8 cellular contexts compared by ENCODE assay signal in the genomic region with DNA sequence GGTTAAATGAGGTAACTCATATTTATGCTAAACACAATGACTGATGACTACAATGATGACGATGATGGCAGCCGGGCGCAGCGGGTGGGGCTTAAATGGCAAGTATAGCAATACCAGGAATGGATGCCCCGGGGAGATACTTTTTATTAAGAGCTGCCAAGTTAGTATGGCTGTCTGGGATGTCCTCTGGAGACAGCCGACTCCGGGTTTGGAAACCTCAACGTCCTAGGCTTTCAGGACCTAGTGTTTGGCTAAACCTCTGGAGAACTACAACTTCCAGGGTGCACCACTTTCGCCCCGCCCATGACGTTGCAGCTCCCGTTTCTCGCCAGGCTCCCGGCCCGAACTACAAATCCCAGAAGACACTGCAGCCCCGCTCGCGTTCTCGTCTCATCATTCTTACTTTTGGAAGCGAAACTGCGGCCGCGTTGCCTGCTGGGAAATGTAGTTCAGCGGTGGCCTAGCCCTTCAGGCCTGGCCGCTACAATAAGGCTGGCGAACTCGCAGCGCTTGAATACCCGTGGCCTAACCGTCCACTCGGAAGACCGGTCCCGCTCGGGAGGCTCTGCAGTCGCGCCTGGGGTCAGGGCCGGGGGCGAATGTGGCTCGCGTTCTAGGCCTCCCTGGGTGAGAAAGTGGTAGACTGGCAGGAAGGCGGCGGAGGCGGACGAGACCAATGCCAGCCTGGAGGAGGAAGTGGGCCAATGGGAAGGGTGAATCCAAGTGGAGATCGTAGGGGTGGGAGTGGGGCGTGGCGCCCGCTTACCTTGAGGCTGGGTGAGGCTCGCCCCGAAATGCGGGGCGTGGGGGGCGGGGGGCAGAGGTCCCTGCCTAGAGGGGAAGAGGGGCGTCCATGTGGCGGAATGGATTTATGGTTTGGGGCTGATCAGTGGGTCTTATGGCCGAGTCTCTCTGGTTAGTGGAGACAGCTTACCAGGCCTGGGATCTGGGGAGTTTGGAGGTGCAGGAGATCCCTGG. TPM values are rescaled to one million over a fixed set of nuclear protein-coding genes. Genes with fewer than 3 reads are reported as not detected.
DNase-seq lines count a peak whose midpoint lies in the region; ATAC-seq and TF ChIP-seq lines count a peak whose summit lies in the region.

A gene (plus strand): TSS at position 463 of the 978 bp plus-strand sequence. CDS start 2,221 bp downstream, outside the sequence.

- peak within 1 kb of the TSS; percentile 97 for H3K4me3 Mint-ChIP-seq in activated B cell treated with CpG ODN at 0.5 μM for 24 hours
- peak within 1 kb of the TSS; percentile 97 to 98 (median 98) for H3K4me3 Mint-ChIP-seq in immature natural killer cell

- POLR2A ChIA-PET in activated B cell treated with CpG ODN at 0.5 μM for 24 hours (lab: Charles Lee): interaction anchor here (0.7 to 2.8 kb wide), 5 partner anchors 63 to 303 kb away, joined by 3 to 17 read pairs (median 14); a partner anchor contains a TSS

- TF ChIP-seq CTCF in activated B cell treated with CpG ODN at 0.5 μM for 24 hours (IDR thresholded peaks at IDR 0.05): no peak

- H3K9me3 Mint-ChIP-seq in activated B cell treated with CpG ODN at 0.5 μM for 24 hours (no peaks in the 10 kb centered on the region), immature natural killer cell (no peaks in the 10 kb centered on the region)

- TF ChIP-seq POLR2A in GM18951 (IDR thresholded peaks at IDR 0.05; ENCODE audit: extremely low read depth, insufficient read depth, insufficient read length): peak; percentile 75

- peaks cover 9% of the 10 kb centered on the region for H3K27me3 Mint-ChIP-seq in activated B cell treated with CpG ODN at 0.5 μM for 24 hours
- peaks cover 3 to 8% (median 5%) of the 10 kb centered on the region in 3 donors for H3K27me3 Mint-ChIP-seq in immature natural killer cell (ENCODE audit: low read depth in 3 of 3)

- in situ Hi-C loops in GM18951 (cut with MboI; ENCODE audit: low sequenced_read_pairs, unreplicated experiment): no loop called here

- peak within 1 kb of the TSS; percentile 97 for H3K27ac Mint-ChIP-seq in activated B cell treated with CpG ODN at 0.5 μM for 24 hours
- H3K27ac Mint-ChIP-seq in immature natural killer cell: peak within 1 kb of the TSS; percentile 79 to 97 (median 97)

- peak; percentile 96 for DNase-seq in AG08395 (ENCODE audit: low spot score)
- DNase-seq in NCI-H345 (lab: John Stamatoyannopoulos, UW): peak; percentile 99
- DNase-seq in activated B cell treated with CpG ODN at 0.5 μM for 24 hours: peak; percentile 96
- DNase-seq in central memory CD4-positive, alpha-beta T cell: peak; percentile 96
- DNase-seq in immature natural killer cell: peak; percentile 94 to 96 (median 95)
- peak; percentile 96 for DNase-seq in smooth muscle cell of the brain vasculature (ENCODE audit: low read depth, low spot score)

- CTCF ChIA-PET in activated B cell treated with CpG ODN at 0.5 μM for 24 hours (lab: Charles Lee): interaction anchor here (1.0 kb wide), 1 partner anchor 190 kb away, joined by 5 read pairs; no protein-coding TSS in a partner anchor

- peaks cover 29% of the 10 kb centered on the region for H3K36me3 Mint-ChIP-seq in activated B cell treated with CpG ODN at 0.5 μM for 24 hours (ENCODE audit: low read depth)
- H3K36me3 Mint-ChIP-seq in immature natural killer cell: peaks cover 0 to 6% (median 0%) of the 10 kb centered on the region in 3 donors

- H3K4me1 Mint-ChIP-seq in activated B cell treated with CpG ODN at 0.5 μM for 24 hours (peaks cover 31% of the 10 kb centered on the region), immature natural killer cell (peaks cover 24 to 31% of the 10 kb centered on the region in 2 donors)

- intact Hi-C loops in activated B cell treated with CpG ODN at 0.5 μM for 24 hours (cut with micrococcal nuclease): loop anchor here (1.0 to 10.0 kb wide), 10 partner anchors 80 to 1604 kb away; a partner anchor contains a TSS

- ATAC-seq in HG03196 (IDR thresholded peaks at IDR 0.05; ENCODE audit: unreplicated experiment) (peak; percentile 93), activated B cell treated with CpG ODN at 0.5 μM for 24 hours (ENCODE audit: low read depth) (peak; percentile 93)

RNA-seq across cellular contexts. Expression of the gene that starts here (rescaled TPM):
- 31.5 and 34.3 TPM in 2 replicates for total RNA-seq in activated B cell treated with CpG ODN at 0.5 μM for 24 hours
- 10 to 100 TPM; 15.1 to 34.6 (median 15.2) TPM for polyA plus RNA-seq in immature natural killer cell

Comparison
In these comparisons a context has a peak if more than half of its experiments do, and no peak if none do; other contexts are left out.
1. Peak in every context shown above with its lines: DNase-seq and ATAC-seq.